14 cellular contexts compared by ENCODE assay signal in genomic region chr1:168387781-168388760, GRCh38.
A peak's percentile ranks its signal among the peaks of the same experiment; 100 is the strongest.
DNase-seq lines count a peak whose midpoint lies in the region; ATAC-seq, FAIRE-seq and TF ChIP-seq lines count a peak whose summit lies in the region.
"Had no signal": no experiment of that assay in that cellular context is flagged by ENCODE, and none has a peak within 500 bp of the region (broad histone marks: within the 10 kb centered on the region; RNA-seq: fewer than 3 reads in every experiment).

No MANE protein-coding gene starts in this region.

- peak overlapping the region; percentile 38 for H3K9ac ChIP-seq in keratinocyte (ENCODE audit: control insufficient read depth, extremely low read depth, insufficient read depth, low read length)

- no peaks in the 10 kb centered on the region for H3K79me2 ChIP-seq in keratinocyte (ENCODE audit: control insufficient read depth, insufficient read depth, low read length)

- no peak overlapping the region for H3K27ac Mint-ChIP-seq in stimulated activated naive CD8-positive, alpha-beta T cell treated with anti-CD3 and anti-CD28 coated beads, Interleukin-15, Interleukin-2, amounts not matched to agents 100 ng/mL and 50 ng/mL, for 24 hours
- H3K27ac Mint-ChIP-seq in type B pancreatic cell: peak overlapping the region; percentile 92
- H3K27ac Mint-ChIP-seq: activated T-cell treated with anti-CD3 and anti-CD28 coated beads, Interleukin-2, amount 50 U/mL, for 72 hours; dendritic cell treated with granulocyte-macrophage colony-stimulating factor and Interleukin-4, amounts not matched to agents 40 ng/mL and 50 ng/mL, for 4 days had no signal

- no peak overlapping the region for H3K27ac ChIP-seq in keratinocyte (ENCODE audit: control insufficient read depth, insufficient read depth, low read length)

- no peaks in the 10 kb centered on the region for H4K20me1 ChIP-seq in keratinocyte (ENCODE audit: control insufficient read depth, extremely low read depth, insufficient read depth, low read length)

- dilution Hi-C loops in keratinocyte (cut with MboI; ENCODE audit: extremely low pct_ligation_motif_present, low sequenced_read_pairs): no loop called here

- H3K27me3 Mint-ChIP-seq in stimulated activated naive CD8-positive, alpha-beta T cell treated with anti-CD3 and anti-CD28 coated beads, Interleukin-15, Interleukin-2, amounts not matched to agents 100 ng/mL and 50 ng/mL, for 24 hours: peaks cover 11% of the 10 kb centered on the region
- H3K27me3 Mint-ChIP-seq in type B pancreatic cell: peaks cover 9% of the 10 kb centered on the region

- no peak overlapping the region for H3K4me3 ChIP-seq in keratinocyte (ENCODE audit: control insufficient read depth in 2 of 3, extremely low read depth in 1 of 3, insufficient read depth in 2 of 3, low read depth in 1 of 3, low read length in 3 of 3)

- peak overlapping the region; percentile 17 for H3K4me3 Mint-ChIP-seq in stimulated activated naive CD8-positive, alpha-beta T cell treated with anti-CD3 and anti-CD28 coated beads, Interleukin-15, Interleukin-2, amounts not matched to agents 100 ng/mL and 50 ng/mL, for 24 hours
- peak overlapping the region; percentile 23 for H3K4me3 Mint-ChIP-seq in type B pancreatic cell

- no peak overlapping the region for H2AFZ ChIP-seq in keratinocyte (ENCODE audit: control insufficient read depth, low read length)

- peak overlapping the region; percentile 81 for H3K4me2 ChIP-seq in keratinocyte (ENCODE audit: control insufficient read depth, extremely low read depth, insufficient read depth, low read depth, low read length)

- H3K9me3 Mint-ChIP-seq in stimulated activated naive CD8-positive, alpha-beta T cell treated with anti-CD3 and anti-CD28 coated beads, Interleukin-15, Interleukin-2, amounts not matched to agents 100 ng/mL and 50 ng/mL, for 24 hours: no peaks in the 10 kb centered on the region
- no peaks in the 10 kb centered on the region for H3K9me3 Mint-ChIP-seq in type B pancreatic cell
- H3K9me3 Mint-ChIP-seq: activated T-cell treated with anti-CD3 and anti-CD28 coated beads, Interleukin-2, amount 50 U/mL, for 72 hours; dendritic cell treated with granulocyte-macrophage colony-stimulating factor and Interleukin-4, amounts not matched to agents 40 ng/mL and 50 ng/mL, for 4 days; stimulated activated memory B cell treated with anti-CD40 and anti-IgM and Interleukin-4, amounts not matched to agents 10 μg/mL and 1 μg/mL and 100 μg/mL, for 72 hours had no signal

- no peak for DNase-seq in stimulated activated naive CD8-positive, alpha-beta T cell treated with anti-CD3 and anti-CD28 coated beads, Interleukin-15, Interleukin-2, amounts not matched to agents 100 U/mL and 50 U/mL, for 24 hours
- DNase-seq in central memory CD4-positive, alpha-beta T cell: peak; percentile 40
- DNase-seq in keratinocyte (ENCODE audit: low read depth, low spot score) (no peak), type B pancreatic cell (ENCODE audit: extremely low spot score, unreplicated experiment) (no peak), GM19240 (ENCODE audit: insufficient read length, low spot score) (no peak)
- no peak for DNase-seq in activated CD4-positive, CD25-positive, alpha-beta regulatory T cell (lab: John Stamatoyannopoulos, UW)
- DNase-seq: GOT3 had no signal

- H3K9me1 ChIP-seq in keratinocyte (ENCODE audit: control insufficient read depth, extremely low read depth, insufficient read depth, low read length): no peaks in the 10 kb centered on the region

- peaks cover 25% of the 10 kb centered on the region for H3K4me1 Mint-ChIP-seq in stimulated activated naive CD8-positive, alpha-beta T cell treated with anti-CD3 and anti-CD28 coated beads, Interleukin-15, Interleukin-2, amounts not matched to agents 100 ng/mL and 50 ng/mL, for 24 hours (ENCODE audit: low read depth)
- peaks cover 10% of the 10 kb centered on the region for H3K4me1 Mint-ChIP-seq in type B pancreatic cell (ENCODE audit: unreplicated experiment)

- peaks cover 10% of the 10 kb centered on the region for H3K4me1 ChIP-seq in keratinocyte (ENCODE audit: control insufficient read depth, extremely low read depth, insufficient read depth, low read length)

- H3K36me3 ChIP-seq in keratinocyte (ENCODE audit: control insufficient read depth in 2 of 2, extremely low read depth in 1 of 2, insufficient read depth in 2 of 2, low read length in 2 of 2): no peaks in the 10 kb centered on the region

- FAIRE-seq in keratinocyte (lab: Jason Lieb, UNC): no peak
- FAIRE-seq: D721Med, HepG2 had no signal

- H3K27me3 ChIP-seq in keratinocyte (ENCODE audit: control insufficient read depth, extremely low read depth, insufficient read depth, low read length): no peaks in the 10 kb centered on the region

- no peaks in the 10 kb centered on the region for H3K9me3 ChIP-seq in keratinocyte (ENCODE audit: control insufficient read depth, low read depth, low read length)

- H3K36me3 Mint-ChIP-seq in stimulated activated naive CD8-positive, alpha-beta T cell treated with anti-CD3 and anti-CD28 coated beads, Interleukin-15, Interleukin-2, amounts not matched to agents 100 ng/mL and 50 ng/mL, for 24 hours (ENCODE audit: low read depth): no peaks in the 10 kb centered on the region
- peaks cover 3% of the 10 kb centered on the region for H3K36me3 Mint-ChIP-seq in type B pancreatic cell
- H3K36me3 Mint-ChIP-seq: stimulated activated memory B cell treated with anti-CD40 and anti-IgM and Interleukin-4, amounts not matched to agents 10 μg/mL and 1 μg/mL and 100 μg/mL, for 72 hours had no signal

- TF ChIP-seq CTCF in keratinocyte (optimal IDR thresholded peaks at IDR 0.05 in 1 of 3, IDR thresholded peaks at IDR 0.05 in 1 of 3, conservative IDR thresholded peaks at IDR 0.05 in 1 of 3; ENCODE audit: extremely low read depth in 1 of 3, insufficient read depth in 2 of 3, low read length in 3 of 3) (no peak), type B pancreatic cell (conservative IDR thresholded peaks at IDR 0.05) (no peak)

- no peak for ATAC-seq in stimulated activated naive CD8-positive, alpha-beta T cell treated with anti-CD3 and anti-CD28 coated beads, Interleukin-15, Interleukin-2, amounts not matched to agents 100 U/mL and 50 U/mL, for 24 hours
- ATAC-seq in GM18867 (IDR thresholded peaks at IDR 0.05; ENCODE audit: unreplicated experiment): no peak
- ATAC-seq: HepG2 had no signal
